Comparison of ENCODE assay signal across 8 cellular contexts in genomic region chr15:35545825-35546580, GRCh38.
DNase-seq lines count a peak whose midpoint lies in the region; ATAC-seq lines count a peak whose summit lies in the region.

Gene DPH6 (minus strand): TSS chr15:35546165. CDS start chr15:35546141, 24 bp downstream.

- ATAC-seq in GM18873 (IDR thresholded peaks at IDR 0.05; ENCODE audit: low FRiP score, unreplicated experiment) = peak; percentile 86
- peak; percentile 86 for ATAC-seq in HG03135 (IDR thresholded peaks at IDR 0.05; ENCODE audit: unreplicated experiment)
- peak; percentile 93 to 95 for ATAC-seq in activated CD4-positive, CD25-positive, alpha-beta regulatory T cell treated with anti-CD3 and anti-CD28 coated beads, Interleukin-2, amount 50 U/mL, for 24 hours

- DNase-seq in AG08396 (ENCODE audit: low spot score) (peak; percentile 86), NCI-H345 treated with DMSO at 0.1 percent for 48 hours (lab: John Stamatoyannopoulos, UW; ENCODE audit: unreplicated experiment) (peak; percentile 25), cerebellar cortex (ENCODE audit: low spot score) (peak; percentile 78), kidney tubule cell (ENCODE audit: low spot score) (peak; percentile 90)
- DNase-seq in stimulated activated CD4-positive, alpha-beta T cell treated with anti-CD3 and anti-CD28 coated beads, Interleukin-1b, Interleukin-23, amount 100 ng/mL, for 1 hour (ENCODE audit: low read depth in 2 of 2) = peak; percentile 49 to 66

Comparison
In these comparisons a context has a peak if more than half of its experiments do, and no peak if none do; other contexts are left out.
1. Peak in every context shown above with its lines: DNase-seq and ATAC-seq.
2. DNase-seq: peak in every context shown above with its lines; median percentile 90 in kidney tubule cell; 86 in AG08396; 78 in cerebellar cortex; 58 in stimulated activated CD4-positive, alpha-beta T cell treated with anti-CD3 and anti-CD28 coated beads, Interleukin-1b, Interleukin-23, amount 100 ng/mL, for 1 hour; 25 in NCI-H345 treated with DMSO at 0.1 percent for 48 hours.